In the genomic region with DNA sequence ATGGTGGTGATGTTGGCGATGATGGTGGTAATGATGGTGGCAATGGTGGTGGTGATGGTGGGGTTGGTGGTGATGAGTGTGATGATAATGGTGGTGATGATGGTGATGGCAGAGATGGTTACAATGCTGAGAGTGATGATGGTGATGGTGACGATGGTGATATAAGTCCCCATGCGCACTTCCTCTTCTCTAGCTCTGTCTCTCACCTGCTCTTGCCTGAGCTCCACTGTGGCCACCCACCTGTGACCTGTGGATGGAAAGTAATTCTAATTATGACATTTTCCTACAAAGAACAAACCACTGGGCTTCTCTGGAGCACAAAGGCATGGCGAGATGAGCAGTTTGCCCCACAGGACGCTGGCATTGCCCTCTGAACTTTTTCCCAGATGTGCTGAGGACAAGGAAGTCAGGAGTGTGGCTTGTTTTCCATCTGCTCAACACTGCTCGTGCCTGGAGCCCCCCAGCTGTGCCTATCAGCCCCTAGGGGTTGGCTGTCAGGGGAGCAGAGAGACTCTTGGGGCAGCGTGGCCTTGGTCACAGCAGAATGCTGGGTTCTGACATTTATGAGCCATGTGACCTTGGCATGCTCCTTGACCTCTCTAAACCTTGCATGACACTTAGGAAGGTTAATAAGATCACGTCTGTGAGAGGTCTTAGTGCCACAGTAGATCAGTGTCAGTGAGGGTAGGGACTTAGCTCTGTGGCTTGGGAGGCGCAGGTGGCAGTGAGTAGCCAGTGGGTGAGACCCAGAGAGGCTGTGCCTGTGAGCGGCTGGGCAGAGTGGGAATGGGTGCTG, we compare ENCODE assay signal across 22 cellular contexts.
"Had no signal": no experiment of that assay in that cellular context is flagged by ENCODE, and none has a peak within 500 bp of the region (broad histone marks: within the 10 kb centered on the region; RNA-seq: fewer than 3 reads in every experiment).

No MANE protein-coding gene starts in this region.

- H3K4me1 Mint-ChIP-seq: activated CD4-positive, alpha-beta T cell treated with anti-CD3 and anti-CD28 coated beads for 36 hours; activated naive CD8-positive, alpha-beta T cell treated with anti-CD3 and anti-CD28 coated beads for 36 hours; activated T-helper 17 cell treated with anti-CD3 and anti-CD28 coated beads, Interleukin-2, amount 50 U/mL, for 72 hours had no signal

- H3K4me3 ChIP-seq: ascending aorta, breast epithelium, esophagus muscularis mucosa, mucosa of descending colon, testis had no signal

- H3K9me3 ChIP-seq: ascending aorta, breast epithelium, esophagus muscularis mucosa, mucosa of descending colon, testis had no signal

- H3K27ac ChIP-seq: ascending aorta, breast epithelium, esophagus muscularis mucosa, testis, WERI-Rb-1 had no signal

- H3K4me3 Mint-ChIP-seq: activated CD4-positive, alpha-beta memory T cell treated with anti-CD3 and anti-CD28 coated beads for 36 hours; activated CD4-positive, alpha-beta T cell treated with anti-CD3 and anti-CD28 coated beads for 36 hours; activated naive CD8-positive, alpha-beta T cell treated with anti-CD3 and anti-CD28 coated beads for 36 hours; activated T-helper 17 cell treated with anti-CD3 and anti-CD28 coated beads, Interleukin-2, amount 50 U/mL, for 72 hours; naive thymus-derived CD4-positive, alpha-beta T cell; type B pancreatic cell had no signal

- H3K36me3 Mint-ChIP-seq: type B pancreatic cell had no signal

- H3K4me1 ChIP-seq: ascending aorta, breast epithelium, testis had no signal

- H3K27me3 Mint-ChIP-seq: activated CD4-positive, alpha-beta memory T cell treated with anti-CD3 and anti-CD28 coated beads for 36 hours; activated CD4-positive, alpha-beta T cell treated with anti-CD3 and anti-CD28 coated beads for 36 hours; activated naive CD8-positive, alpha-beta T cell treated with anti-CD3 and anti-CD28 coated beads for 36 hours; activated T-helper 17 cell treated with anti-CD3 and anti-CD28 coated beads, Interleukin-2, amount 50 U/mL, for 72 hours; naive thymus-derived CD4-positive, alpha-beta T cell; progenitor cell of endocrine pancreas; type B pancreatic cell had no signal

- H3K36me3 ChIP-seq: ascending aorta, breast epithelium, esophagus muscularis mucosa had no signal

- ATAC-seq: activated CD4-positive, alpha-beta T cell treated with anti-CD3 and anti-CD28 coated beads for 36 hours; activated T-helper 17 cell treated with anti-CD3 and anti-CD28 coated beads, Interleukin-2, amount 50 U/mL, for 72 hours; mucosa of descending colon; naive thymus-derived CD4-positive, alpha-beta T cell had no signal

- H3K9me3 Mint-ChIP-seq: activated CD4-positive, alpha-beta memory T cell treated with anti-CD3 and anti-CD28 coated beads for 36 hours; type B pancreatic cell had no signal

- H3K27ac Mint-ChIP-seq: activated CD4-positive, alpha-beta memory T cell treated with anti-CD3 and anti-CD28 coated beads for 36 hours; activated CD4-positive, alpha-beta T cell treated with anti-CD3 and anti-CD28 coated beads for 36 hours; activated naive CD8-positive, alpha-beta T cell treated with anti-CD3 and anti-CD28 coated beads for 36 hours; activated T-helper 17 cell treated with anti-CD3 and anti-CD28 coated beads, Interleukin-2, amount 50 U/mL, for 72 hours; progenitor cell of endocrine pancreas; type B pancreatic cell had no signal

- DNase-seq: activated CD4-positive, alpha-beta memory T cell treated with anti-CD3 and anti-CD28 coated beads for 36 hours; activated CD4-positive, alpha-beta T cell treated with anti-CD3 and anti-CD28 coated beads for 36 hours; activated naive CD4-positive, alpha-beta T cell; activated naive CD8-positive, alpha-beta T cell treated with anti-CD3 and anti-CD28 coated beads for 36 hours; activated T-cell treated with anti-CD3 and anti-CD28 coated beads, Interleukin-2, amount 50 U/mL, for 1 hour; cortex of kidney; mesenchymal stem cell; mucosa of descending colon; naive thymus-derived CD4-positive, alpha-beta T cell; occipital lobe; stimulated activated CD4-positive, alpha-beta T cell treated with anti-CD3 and anti-CD28 coated beads, Interleukin-12 subunit alpha, Interleukin-12 subunit beta, amount 100 ng/mL, for 4 hours; stimulated activated CD4-positive, alpha-beta T cell treated with anti-CD3 and anti-CD28 coated beads, Interleukin-1b, Interleukin-23, amount 100 ng/mL, for 48 hours; stimulated activated CD8-positive, alpha-beta memory T cell treated with anti-CD3 and anti-CD28 coated beads, Interleukin-4, amount 100 ng/mL, for 48 hours; SW 1271; testis; WERI-Rb-1 had no signal

- H3K27me3 ChIP-seq: ascending aorta, esophagus muscularis mucosa, testis had no signal
